In the genomic region with DNA sequence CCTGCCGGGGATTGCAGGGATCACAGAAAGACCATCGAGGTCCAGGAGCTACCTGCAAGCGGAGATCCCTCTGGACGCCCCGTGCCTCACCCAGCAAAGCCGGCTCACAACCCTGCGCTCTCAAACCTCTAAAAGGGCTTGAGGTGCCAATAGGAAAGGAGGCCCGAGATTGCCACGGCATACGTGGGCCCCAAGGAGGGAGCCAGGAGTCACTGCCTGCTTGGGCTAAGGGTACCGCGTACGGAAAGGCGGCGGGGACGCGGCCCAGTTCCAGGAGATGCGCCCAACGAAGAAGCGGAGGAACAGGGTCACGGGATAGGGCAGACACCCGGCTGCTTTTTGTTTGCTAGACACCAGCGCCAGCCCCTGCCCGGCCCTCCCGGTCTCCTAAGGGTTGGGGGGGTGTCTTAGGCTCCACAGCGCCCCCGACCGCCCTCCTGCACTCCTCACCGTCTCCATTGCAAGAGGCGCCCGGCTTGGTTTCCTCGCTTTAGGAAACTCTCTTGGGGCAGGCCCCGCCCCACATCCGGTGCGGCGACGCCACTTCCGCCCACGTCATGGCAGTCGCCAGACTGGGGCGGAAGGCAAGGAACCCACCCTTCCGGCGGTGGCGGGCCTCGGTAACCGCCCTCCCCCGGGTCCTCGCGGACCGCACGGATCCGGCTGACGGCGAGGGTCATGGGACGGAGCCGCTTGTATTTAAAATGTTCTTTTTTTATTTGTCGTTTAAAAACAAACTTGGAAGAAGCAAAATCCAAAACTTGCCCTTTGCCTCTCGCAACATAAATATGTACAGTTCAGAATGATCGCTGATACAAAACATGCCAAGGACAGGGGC, we compare ENCODE assay signal across 8 cellular contexts. TPM values are rescaled to one million over a fixed set of nuclear protein-coding genes. Genes with fewer than 3 reads are reported as not detected.
DNase-seq lines count a peak whose midpoint lies in the region; ATAC-seq and TF ChIP-seq lines count a peak whose summit lies in the region.

TSS of gene PRKAG1 (minus strand) at position 495 of the 838 bp plus-strand sequence. CDS start at position 459, 36 bp downstream.

- peak within 1 kb of the TSS; percentile 65 for H2AFZ ChIP-seq in SK-N-SH (ENCODE audit: low read depth)

- POLR2A ChIA-PET in SK-N-SH (lab: Yijun Ruan, JAX): interaction anchor here (0.7 to 1.6 kb wide), 6 partner anchors 12 to 61 kb away, joined by 3 to 5 read pairs (median 3); partner anchors contain the start of gene ARF3

- 2% methylated on average over 44 of the region's 59 CpGs for WGBS in SK-N-SH (ENCODE audit: low lambda C conversion rate)

- H3K27ac ChIP-seq in SK-N-SH (ENCODE audit: low read depth in 2 of 2, low read length in 1 of 2) (peak within 1 kb of the TSS; percentile 90 to 98), temporal lobe (ENCODE audit: low read depth, low read length) (peak within 1 kb of the TSS; percentile 93)

- H3K9ac ChIP-seq in SK-N-SH: peak within 1 kb of the TSS; percentile 91

- no peaks in the 10 kb centered on the region for H3K27me3 ChIP-seq in SK-N-SH (ENCODE audit: insufficient read depth)

- H3K4me2 ChIP-seq in SK-N-SH: peak within 1 kb of the TSS; percentile 84

- H4K20me1 ChIP-seq in SK-N-SH (ENCODE audit: insufficient read depth): no peaks in the 10 kb centered on the region; the same call in 1 of the 2 replicates

- CTCF ChIA-PET in SK-N-SH (lab: Yijun Ruan, JAX): interaction anchor here (0.8 to 11.3 kb wide), 11 partner anchors 10 to 114 kb away, joined by 3 to 136 read pairs (median 5); partner anchors contain the start of genes DDN and WNT1

- peak within 1 kb of the TSS; percentile 79 to 93 for H3K4me3 ChIP-seq in SK-N-SH (ENCODE audit: low read depth in 2 of 2, low read length in 1 of 2)

- peaks cover 39% of the 10 kb centered on the region for H3K79me2 ChIP-seq in SK-N-SH (ENCODE audit: insufficient read depth)

- TF ChIP-seq RAD21 in SK-N-SH (IDR thresholded peaks at IDR 0.05; ENCODE audit: low read length): no peak

- H3K36me3 ChIP-seq in SK-N-SH (replicated peaks in 1 of 2; ENCODE audit: control insufficient read depth in 1 of 2, insufficient read depth in 2 of 2, low read length in 1 of 2): peaks cover 12 to 20% of the 10 kb centered on the region in 2 experiments

- H3K9me2 ChIP-seq in SK-N-SH: no peaks in the 10 kb centered on the region

- TF ChIP-seq EP300 in SK-N-SH (IDR thresholded peaks at IDR 0.05; ENCODE audit: borderline replicate concordance in 1 of 2, low read depth in 1 of 2, low read length in 1 of 2): peak in 1 of 2 experiments; percentile 19; a peak in 1 of 4 replicates

- no peaks in the 10 kb centered on the region for H3K9me3 ChIP-seq in SK-N-SH

- ATAC-seq in HG02588 (IDR thresholded peaks at IDR 0.05; ENCODE audit: unreplicated experiment): peak; percentile 86

- H3K4me1 ChIP-seq in SK-N-SH (ENCODE audit: control insufficient read depth in 1 of 2, insufficient read depth in 2 of 2, low read depth in 1 of 2, low read length in 1 of 2): peaks cover 0 to 14% of the 10 kb centered on the region in 2 experiments; a peak in 2 of 4 replicates

- peaks cover 21% of the 10 kb centered on the region for H3F3A ChIP-seq in SK-N-SH (replicated peaks; ENCODE audit: insufficient read depth)

- TF ChIP-seq CTCF in GM10266 (IDR thresholded peaks at IDR 0.05; ENCODE audit: control insufficient read depth, insufficient read depth, low read depth, missing control alignments) (peak; percentile 69), SK-N-SH (IDR thresholded peaks at IDR 0.05) (peak; percentile 57)

- DNase-seq in GM10266 (ENCODE audit: extremely low spot score) (peak; percentile 97), NCI-H1048 (lab: John Stamatoyannopoulos, UW) (peak; percentile 83), SK-N-SH (peak; percentile 98), globus pallidus (ENCODE audit: low spot score) (peak; percentile 94), occipital lobe (lab: John Stamatoyannopoulos, UW) (peak; percentile 93)
- DNase-seq in activated naive CD4-positive, alpha-beta T cell treated with anti-CD3 and anti-CD28 coated beads, Interleukin-2, amount 50 U/mL, for 16 hours: peak; percentile 96

TF ChIP-seq in SK-N-SH, 30 proteins besides CTCF, POLR2A, EP300 and RAD21 (continues in another document):
- TF ChIP-seq TEAD4 (IDR thresholded peaks at IDR 0.05; ENCODE audit: borderline replicate concordance, insufficient read depth): no peak
- no peak for TF ChIP-seq RCOR1 (IDR thresholded peaks at IDR 0.05; ENCODE audit: low read length)
- TF ChIP-seq NRF1 (IDR thresholded peaks at IDR 0.05; ENCODE audit: low read depth, low read length): no peak
- TF ChIP-seq, protein P1, sequence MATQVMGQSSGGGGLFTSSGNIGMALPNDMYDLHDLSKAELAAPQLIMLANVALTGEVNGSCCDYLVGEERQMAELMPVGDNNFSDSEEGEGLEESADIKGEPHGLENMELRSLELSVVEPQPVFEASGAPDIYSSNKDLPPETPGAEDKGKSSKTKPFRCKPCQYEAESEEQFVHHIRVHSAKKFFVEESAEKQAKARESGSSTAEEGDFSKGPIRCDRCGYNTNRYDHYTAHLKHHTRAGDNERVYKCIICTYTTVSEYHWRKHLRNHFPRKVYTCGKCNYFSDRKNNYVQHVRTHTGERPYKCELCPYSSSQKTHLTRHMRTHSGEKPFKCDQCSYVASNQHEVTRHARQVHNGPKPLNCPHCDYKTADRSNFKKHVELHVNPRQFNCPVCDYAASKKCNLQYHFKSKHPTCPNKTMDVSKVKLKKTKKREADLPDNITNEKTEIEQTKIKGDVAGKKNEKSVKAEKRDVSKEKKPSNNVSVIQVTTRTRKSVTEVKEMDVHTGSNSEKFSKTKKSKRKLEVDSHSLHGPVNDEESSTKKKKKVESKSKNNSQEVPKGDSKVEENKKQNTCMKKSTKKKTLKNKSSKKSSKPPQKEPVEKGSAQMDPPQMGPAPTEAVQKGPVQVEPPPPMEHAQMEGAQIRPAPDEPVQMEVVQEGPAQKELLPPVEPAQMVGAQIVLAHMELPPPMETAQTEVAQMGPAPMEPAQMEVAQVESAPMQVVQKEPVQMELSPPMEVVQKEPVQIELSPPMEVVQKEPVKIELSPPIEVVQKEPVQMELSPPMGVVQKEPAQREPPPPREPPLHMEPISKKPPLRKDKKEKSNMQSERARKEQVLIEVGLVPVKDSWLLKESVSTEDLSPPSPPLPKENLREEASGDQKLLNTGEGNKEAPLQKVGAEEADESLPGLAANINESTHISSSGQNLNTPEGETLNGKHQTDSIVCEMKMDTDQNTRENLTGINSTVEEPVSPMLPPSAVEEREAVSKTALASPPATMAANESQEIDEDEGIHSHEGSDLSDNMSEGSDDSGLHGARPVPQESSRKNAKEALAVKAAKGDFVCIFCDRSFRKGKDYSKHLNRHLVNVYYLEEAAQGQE (IDR thresholded peaks at IDR 0.05; ENCODE audit: low read depth, low read length): peak; percentile 64
- TF ChIP-seq TAF1 (IDR thresholded peaks at IDR 0.05; ENCODE audit: borderline replicate concordance, low read depth, low read length): peak; percentile 97
- peak; percentile 5; the same call in 1 of the 2 replicates for TF ChIP-seq TCF12 (IDR thresholded peaks at IDR 0.05)
- peak; percentile 83 for TF ChIP-seq CHD2 (IDR thresholded peaks at IDR 0.05; ENCODE audit: low read length, partially characterized antibody)
- TF ChIP-seq ELF1 (IDR thresholded peaks at IDR 0.05): peak; percentile 82
- TF ChIP-seq MEF2A (IDR thresholded peaks at IDR 0.05; ENCODE audit: borderline replicate concordance, low read depth): no peak; the same call in 1 of the 2 replicates
- peak; percentile 95 for TF ChIP-seq GABPA (IDR thresholded peaks at IDR 0.05; ENCODE audit: low read depth)
- TF ChIP-seq, protein P2, sequence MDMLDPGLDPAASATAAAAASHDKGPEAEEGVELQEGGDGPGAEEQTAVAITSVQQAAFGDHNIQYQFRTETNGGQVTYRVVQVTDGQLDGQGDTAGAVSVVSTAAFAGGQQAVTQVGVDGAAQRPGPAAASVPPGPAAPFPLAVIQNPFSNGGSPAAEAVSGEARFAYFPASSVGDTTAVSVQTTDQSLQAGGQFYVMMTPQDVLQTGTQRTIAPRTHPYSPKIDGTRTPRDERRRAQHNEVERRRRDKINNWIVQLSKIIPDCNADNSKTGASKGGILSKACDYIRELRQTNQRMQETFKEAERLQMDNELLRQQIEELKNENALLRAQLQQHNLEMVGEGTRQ (IDR thresholded peaks at IDR 0.05; ENCODE audit: borderline replicate concordance, low read depth, low read length): no peak
- no peak; the same call in 1 of the 2 replicates for TF ChIP-seq JUND (IDR thresholded peaks at IDR 0.05)
- no peak for TF ChIP-seq SMC3 (IDR thresholded peaks at IDR 0.05; ENCODE audit: low read depth, low read length)
- peak; percentile 88 for TF ChIP-seq SIN3A (IDR thresholded peaks at IDR 0.05; ENCODE audit: borderline replicate concordance, low read depth, low read length)
- TF ChIP-seq, protein P3, sequence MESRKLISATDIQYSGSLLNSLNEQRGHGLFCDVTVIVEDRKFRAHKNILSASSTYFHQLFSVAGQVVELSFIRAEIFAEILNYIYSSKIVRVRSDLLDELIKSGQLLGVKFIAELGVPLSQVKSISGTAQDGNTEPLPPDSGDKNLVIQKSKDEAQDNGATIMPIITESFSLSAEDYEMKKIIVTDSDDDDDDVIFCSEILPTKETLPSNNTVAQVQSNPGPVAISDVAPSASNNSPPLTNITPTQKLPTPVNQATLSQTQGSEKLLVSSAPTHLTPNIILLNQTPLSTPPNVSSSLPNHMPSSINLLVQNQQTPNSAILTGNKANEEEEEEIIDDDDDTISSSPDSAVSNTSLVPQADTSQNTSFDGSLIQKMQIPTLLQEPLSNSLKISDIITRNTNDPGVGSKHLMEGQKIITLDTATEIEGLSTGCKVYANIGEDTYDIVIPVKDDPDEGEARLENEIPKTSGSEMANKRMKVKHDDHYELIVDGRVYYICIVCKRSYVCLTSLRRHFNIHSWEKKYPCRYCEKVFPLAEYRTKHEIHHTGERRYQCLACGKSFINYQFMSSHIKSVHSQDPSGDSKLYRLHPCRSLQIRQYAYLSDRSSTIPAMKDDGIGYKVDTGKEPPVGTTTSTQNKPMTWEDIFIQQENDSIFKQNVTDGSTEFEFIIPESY (IDR thresholded peaks at IDR 0.05; ENCODE audit: borderline replicate concordance, low read depth): no peak
- TF ChIP-seq PBX3 (IDR thresholded peaks at IDR 0.05): peak; percentile 61

RNA-seq across cellular contexts. Expression of gene PRKAG1, which starts in this region (rescaled TPM):
- 75.1 and 113 TPM in 2 replicates for polyA plus RNA-seq in SK-N-SH (2012; rRNA removed)
- polyA plus RNA-seq in SK-N-SH (2012; cell fraction: cytosol; rRNA removed): 90.8 and 99.1 TPM in 2 replicates
- 50.3 and 85.4 TPM in 2 replicates for polyA plus RNA-seq in SK-N-SH (2012; cell fraction: nucleus; rRNA removed)
- total RNA-seq in occipital lobe (27.9 TPM), temporal lobe (19.4 TPM)

Comparison
In these comparisons a context has a peak if more than half of its experiments do, and no peak if none do; other contexts are left out.
1. Peak in every context shown above with its lines: DNase-seq, ATAC-seq, H3K4me3 ChIP-seq and H3K27ac ChIP-seq.